ENCODE assay signal across 20 cellular contexts in genomic region chr10:110481948-110482347, GRCh38. TPM values are rescaled to one million over a fixed set of nuclear protein-coding genes. Genes with fewer than 3 reads are reported as not detected.
DNase-seq lines count a peak whose midpoint lies in the region; ATAC-seq and TF ChIP-seq lines count a peak whose summit lies in the region.
"Had no signal": no experiment of that assay in that cellular context is flagged by ENCODE, and none has a peak within 500 bp of the region (broad histone marks: within the 10 kb centered on the region; RNA-seq: fewer than 3 reads in every experiment).

No MANE protein-coding gene starts in this region.

- CTCF ChIA-PET in HCT116 (lab: Charles Lee) = no interaction called here
- CTCF ChIA-PET in SK-N-SH (lab: Yijun Ruan, JAX) = no interaction called here

- TF ChIP-seq CTCF in AG10803 (conservative IDR thresholded peaks at IDR 0.05; ENCODE audit: low read length) (no peak), HCT116 (IDR thresholded peaks at IDR 0.05 in 2 of 3, conservative IDR thresholded peaks at IDR 0.05 in 1 of 3; ENCODE audit: borderline replicate concordance in 1 of 3, insufficient read depth in 1 of 3, low read depth in 2 of 3, low read length in 2 of 3) (no peak), SK-N-SH (IDR thresholded peaks at IDR 0.05) (no peak)

- no peaks in the 10 kb centered on the region for H4K20me1 ChIP-seq in HCT116 (ENCODE audit: insufficient read depth)
- H4K20me1 ChIP-seq in SK-N-SH (ENCODE audit: insufficient read depth) = no peaks in the 10 kb centered on the region
- H4K20me1 ChIP-seq: BLaER1 had no signal

- H3K79me2 ChIP-seq in HCT116 (ENCODE audit: insufficient read depth, low read length) = no peaks in the 10 kb centered on the region
- no peaks in the 10 kb centered on the region for H3K79me2 ChIP-seq in SK-N-SH (ENCODE audit: insufficient read depth)

- no peak overlapping the region for H2AFZ ChIP-seq in HCT116 (ENCODE audit: low read depth, low read length, poor library complexity, severe bottlenecking)
- H2AFZ ChIP-seq in SK-N-SH (ENCODE audit: low read depth) = no peak overlapping the region

- H3K36me3 ChIP-seq in HCT116 (ENCODE audit: control insufficient read depth in 1 of 2, insufficient read depth in 2 of 2, low read length in 2 of 2) = no peaks in the 10 kb centered on the region
- no peaks in the 10 kb centered on the region for H3K36me3 ChIP-seq in SK-N-SH (replicated peaks in 1 of 2; ENCODE audit: control insufficient read depth in 1 of 2, insufficient read depth in 2 of 2, low read length in 1 of 2)
- no peaks in the 10 kb centered on the region for H3K36me3 ChIP-seq in MG63
- H3K36me3 ChIP-seq: BLaER1 had no signal

- H3K4me1 ChIP-seq in HCT116 (ENCODE audit: control insufficient read depth in 1 of 2, insufficient read depth in 2 of 2, low read length in 2 of 2) = peaks cover 10 to 23% of the 10 kb centered on the region in 2 experiments; a peak in 3 of 4 replicates
- no peaks in the 10 kb centered on the region; a peak in 1 of 4 replicates for H3K4me1 ChIP-seq in SK-N-SH (ENCODE audit: control insufficient read depth in 1 of 2, insufficient read depth in 2 of 2, low read depth in 1 of 2, low read length in 1 of 2)
- H3K4me1 ChIP-seq: BLaER1 had no signal

- peak; percentile 42; the same call in 1 of the 2 replicates for ATAC-seq in HCT116
- no peak for ATAC-seq in HG03457 (IDR thresholded peaks at IDR 0.05; ENCODE audit: unreplicated experiment)
- ATAC-seq in stimulated activated naive CD8-positive, alpha-beta T cell treated with anti-CD3 and anti-CD28 coated beads, Interleukin-15, Interleukin-2, amounts not matched to agents 100 U/mL and 50 U/mL, for 24 hours = no peak
- ATAC-seq: stimulated activated naive CD8-positive, alpha-beta T cell treated with anti-CD3 and anti-CD28 coated beads, Interleukin-15, amount 100 ng/mL, for 72 hours; T-helper 17 cell had no signal

- no peaks in the 10 kb centered on the region for H3K9me2 ChIP-seq in HCT116 (ENCODE audit: insufficient read depth)
- H3K9me2 ChIP-seq in SK-N-SH = no peaks in the 10 kb centered on the region

- TF ChIP-seq RAD21 in HCT116 (IDR thresholded peaks at IDR 0.05; ENCODE audit: low read depth) (no peak), SK-N-SH (IDR thresholded peaks at IDR 0.05; ENCODE audit: low read length) (no peak)

- RAD21 ChIA-PET in HCT116 (lab: Charles Lee; ENCODE audit: low non-redundant PET in 1 of 2, low total read pairs in 2 of 2, uncharacterized antibody in 2 of 2, unreplicated experiment in 2 of 2) = no interaction called here

- TF ChIP-seq EP300 in SK-N-SH (IDR thresholded peaks at IDR 0.05; ENCODE audit: borderline replicate concordance in 1 of 2, low read depth in 1 of 2, low read length in 1 of 2) = no peak

- BruUV-seq in HCT116 (replicated peaks; lab: Mats Ljungman, UMichigan) = no TSS peak

- peak; percentile 51 for DNase-seq in AG10803 (ENCODE audit: low read depth)
- DNase-seq in HCT116 (ENCODE audit: low read depth, low spot score) = no peak
- DNase-seq in SK-N-SH = no peak
- DNase-seq in kidney tubule cell (ENCODE audit: low spot score) = peak; percentile 56
- DNase-seq in amniotic stem cell (lab: John Stamatoyannopoulos, UW) = no peak
- no peak for DNase-seq in MG63
- DNase-seq in stimulated activated naive CD8-positive, alpha-beta T cell treated with anti-CD3 and anti-CD28 coated beads, Interleukin-15, Interleukin-2, amounts not matched to agents 100 U/mL and 50 U/mL, for 24 hours = no peak
- DNase-seq: ACHN; activated gamma-delta T cell; naive B cell; NCI-H1092 treated with DMSO at 0.1 percent for 48 hours; NCI-H187; NCI-H2171 treated with DMSO at 0.1 percent for 48 hours; NCI-H526; nucleus accumbens; stimulated activated naive CD8-positive, alpha-beta T cell treated with anti-CD3 and anti-CD28 coated beads, Interleukin-15, amount 100 ng/mL, for 72 hours; T-helper 17 cell had no signal

- no peaks in the 10 kb centered on the region for H3F3A ChIP-seq in SK-N-SH (replicated peaks; ENCODE audit: insufficient read depth)

- 11% methylated on average over 1 of the region's 1 CpG for WGBS in SK-N-SH (ENCODE audit: low lambda C conversion rate)

- no peak overlapping the region for H3K4me3 ChIP-seq in AG10803 (ENCODE audit: low read length)
- no peak overlapping the region for H3K4me3 ChIP-seq in HCT116 (replicated peaks in 1 of 2; ENCODE audit: low read depth in 1 of 2, low read length in 2 of 2)
- H3K4me3 ChIP-seq in SK-N-SH (ENCODE audit: low read depth in 2 of 2, low read length in 1 of 2) = no peak overlapping the region
- no peak overlapping the region for H3K4me3 ChIP-seq in MG63
- H3K4me3 ChIP-seq: BLaER1 had no signal

- H3K27me3 ChIP-seq in HCT116 (ENCODE audit: insufficient read depth, low read length) = no peaks in the 10 kb centered on the region
- H3K27me3 ChIP-seq in SK-N-SH (ENCODE audit: insufficient read depth) = no peaks in the 10 kb centered on the region
- H3K27me3 ChIP-seq in MG63 = no peaks in the 10 kb centered on the region
- H3K27me3 ChIP-seq: BLaER1 had no signal

- intact Hi-C loops in HCT116 (cut with micrococcal nuclease) = no loop called here

- POLR2A ChIA-PET in HCT116 (lab: Charles Lee) = interaction anchor here (1.9 kb wide), 1 partner anchor 10 kb away, joined by 6 read pairs; no protein-coding TSS in a partner anchor
- POLR2A ChIA-PET in SK-N-SH (lab: Yijun Ruan, JAX) = no interaction called here

- H3K4me2 ChIP-seq in HCT116 (ENCODE audit: low read length) (peak overlapping the region; percentile 14), SK-N-SH (no peak overlapping the region)
- H3K4me2 ChIP-seq: BLaER1 had no signal

- no peak overlapping the region for H3K27ac ChIP-seq in HCT116 (ENCODE audit: low read depth, low read length)
- H3K27ac ChIP-seq in SK-N-SH (ENCODE audit: low read depth in 2 of 2, low read length in 1 of 2) = no peak overlapping the region
- H3K27ac ChIP-seq: BLaER1, HL-60 had no signal

- no peaks in the 10 kb centered on the region for H3K9me3 ChIP-seq in HCT116 (ENCODE audit: control insufficient read depth in 1 of 2, insufficient read depth in 1 of 2, low read depth in 1 of 2, low read length in 2 of 2)
- no peaks in the 10 kb centered on the region for H3K9me3 ChIP-seq in SK-N-SH
- H3K9me3 ChIP-seq in MG63 = no peaks in the 10 kb centered on the region
- H3K9me3 ChIP-seq: BLaER1 had no signal

- no peak for TF ChIP-seq POLR2A in HCT116 (IDR thresholded peaks at IDR 0.05; ENCODE audit: borderline replicate concordance, extremely low read depth, insufficient read depth, insufficient read length)

- no peak overlapping the region for H3K9ac ChIP-seq in HCT116 (ENCODE audit: low read length)
- H3K9ac ChIP-seq in SK-N-SH = no peak overlapping the region
- H3K9ac ChIP-seq: BLaER1 had no signal

TF ChIP-seq in HCT116, 20 proteins besides CTCF, POLR2A, EP300 and RAD21:
- no peak for TF ChIP-seq SIN3A (IDR thresholded peaks at IDR 0.05; ENCODE audit: low read depth)
- peak; percentile 21; the same call in 1 of the 2 replicates for TF ChIP-seq FOSL1 (IDR thresholded peaks at IDR 0.05; ENCODE audit: low read depth)

TF ChIP-seq in SK-N-SH, 30 proteins besides CTCF, POLR2A, EP300 and RAD21:
- no peak for TF ChIP-seq SMC3 (IDR thresholded peaks at IDR 0.05; ENCODE audit: low read depth, low read length)
- TF ChIP-seq JUND (IDR thresholded peaks at IDR 0.05) = 0 out of 2 replicates have a peak, but pooled peaks have one; percentile 26
- TF ChIP-seq FOSL2 (IDR thresholded peaks at IDR 0.05; ENCODE audit: borderline replicate concordance, low read depth) = peak; percentile 24; the same call in 1 of the 2 replicates

RNA-seq across cellular contexts. Expression of gene DUSP5, which starts 15.8 kb away (rescaled TPM):
- 137 TPM for total RNA-seq in HCT116 (2021; ENCODE audit: unreplicated experiment)
- 199 and 315 TPM in 2 replicates for polyA plus RNA-seq in HCT116 (2012)
- 38.2 and 52.0 TPM in 2 replicates for polyA plus RNA-seq in SK-N-SH (2012; rRNA removed)
- 32.6 and 37.1 TPM in 2 replicates for polyA plus RNA-seq in SK-N-SH (2012; cell fraction: cytosol; rRNA removed)
- polyA plus RNA-seq in SK-N-SH (2012; cell fraction: nucleus; rRNA removed) = 60.7 and 85.8 TPM in 2 replicates
- total RNA-seq in MG63 (2014; rRNA removed; shearing (Covaris generic); ENCODE audit: low replicate concordance) = 0.59 TPM in 1 of 2 replicates, not detected in the other

Comparison
In these comparisons a context has a peak if more than half of its experiments do, and no peak if none do; other contexts are left out.
1. DNase-seq: peak in AG10803 (single experiment) and kidney tubule cell (single experiment); none in HCT116 (single experiment), SK-N-SH (single experiment), amniotic stem cell (single experiment), MG63 (single experiment) and stimulated activated naive CD8-positive, alpha-beta T cell treated with anti-CD3 and anti-CD28 coated beads, Interleukin-15, Interleukin-2, amounts not matched to agents 100 U/mL and 50 U/mL, for 24 hours (single experiment).
2. RNA of gene DUSP5, which starts 15.8 kb away (total RNA-seq): 137 TPM in HCT116 (single experiment); 0.59 TPM in MG63; every median in the first group is over 10 times any median in the second.